18 cellular contexts compared by ENCODE assay signal in genomic region chr3:123655400-123655799, GRCh38.
DNase-seq lines count a peak whose midpoint lies in the region; ATAC-seq and TF ChIP-seq lines count a peak whose summit lies in the region.
"Had no signal": no experiment of that assay in that cellular context is flagged by ENCODE, and none has a peak within 500 bp of the region (broad histone marks: within the 10 kb centered on the region; RNA-seq: fewer than 3 reads in every experiment).

No MANE protein-coding gene starts in this region.

- H3K36me3 Mint-ChIP-seq in activated T-cell treated with anti-CD3 and anti-CD28 coated beads, Interleukin-2, amount 50 U/mL, for 24 hours (ENCODE audit: low read depth) = no peaks in the 10 kb centered on the region

- H3K9me3 ChIP-seq in left ventricle myocardium inferior (replicated peaks) = no peaks in the 10 kb centered on the region
- H3K9me3 ChIP-seq in heart right ventricle = peaks cover 0 to 4% (median 0%) of the 10 kb centered on the region in 11 donors
- no peaks in the 10 kb centered on the region for H3K9me3 ChIP-seq in gastrocnemius medialis
- H3K9me3 ChIP-seq: left lung, Peyer's patch had no signal

- H3K4me3 Mint-ChIP-seq in activated T-cell treated with anti-CD3 and anti-CD28 coated beads, Interleukin-2, amount 50 U/mL, for 24 hours = no peak overlapping the region

- in situ Hi-C loops in gastrocnemius medialis (cut with MboI; ENCODE audit: low sequenced_read_pairs in 4 of 4) = loop anchor here in 1 of 4 donors (10.0 kb wide), 1 partner anchor 59 kb away; no protein-coding TSS in a partner anchor

- DNase-seq in left ventricle myocardium inferior (no peak), heart right ventricle (no peak), fibroblast of the aortic adventitia (ENCODE audit: low read depth) (peak; percentile 30), gastrocnemius medialis (peak; percentile 21 to 33), GM10266 (ENCODE audit: extremely low spot score) (no peak), NCI-H1092 treated with DMSO at 0.1 percent for 48 hours (lab: John Stamatoyannopoulos, UW) (no peak), COLO668 (lab: John Stamatoyannopoulos, UW; ENCODE audit: unreplicated experiment) (no peak)
- no peak for DNase-seq in activated T-cell treated with anti-CD3 and anti-CD28 coated beads, Interleukin-2, amount 50 U/mL, for 24 hours
- DNase-seq: activated CD4-positive, alpha-beta T cell treated with anti-CD3 and anti-CD28 coated beads for 48 hours; activated CD8-positive, alpha-beta memory T cell treated with anti-CD3 and anti-CD28 coated beads, Interleukin-2, amount 50 U/mL, for 4 hours; activated gamma-delta T cell; amygdala; left lung; NCI-H1694 treated with DMSO at 0.1 percent for 48 hours; Peyer's patch; stimulated activated CD4-positive, alpha-beta T cell treated with anti-CD3 and anti-CD28 coated beads, Interleukin-2, amount 100 ng/mL, for 24 hours had no signal

- intact Hi-C loops in left ventricle myocardium inferior (cut with micrococcal nuclease) (no loop called here), heart right ventricle (cut with DNase I) (loop anchor here in 2 of 10 donors (5.0 to 10.0 kb wide), 2 partner anchors 37 to 329 kb away; no protein-coding TSS in a partner anchor), gastrocnemius medialis (cut with DNase I; ENCODE audit: low total_unique reads) (loop anchor here (1.0 to 10.0 kb wide), 2 partner anchors 44 to 329 kb away; no protein-coding TSS in a partner anchor)

- H3K4me1 ChIP-seq in left ventricle myocardium inferior (peaks cover 72% of the 10 kb centered on the region), heart right ventricle (peaks cover 33 to 67% (median 49%) of the 10 kb centered on the region in 9 donors), gastrocnemius medialis (peaks cover 39 to 48% of the 10 kb centered on the region in 2 donors)

- TF ChIP-seq CTCF in left ventricle myocardium inferior (IDR thresholded peaks at IDR 0.05; ENCODE audit: borderline replicate concordance) (no peak), heart right ventricle (IDR thresholded peaks at IDR 0.05) (no peak), fibroblast of the aortic adventitia (IDR thresholded peaks at IDR 0.05; ENCODE audit: insufficient read depth, low read length) (no peak), gastrocnemius medialis (IDR thresholded peaks at IDR 0.05 in 4 of 5, conservative IDR thresholded peaks at IDR 0.05 in 1 of 5) (no peak), GM10266 (IDR thresholded peaks at IDR 0.05; ENCODE audit: control insufficient read depth, insufficient read depth, low read depth, missing control alignments) (no peak)

- H3K27ac ChIP-seq in left ventricle myocardium inferior (replicated peaks) (peak overlapping the region; percentile 41), heart right ventricle (no peak overlapping the region), gastrocnemius medialis (peak overlapping the region in 2 of 4 donors; percentile 26 to 50)
- H3K27ac ChIP-seq: C4-2B had no signal

- peaks cover 5% of the 10 kb centered on the region for H3K27me3 Mint-ChIP-seq in activated T-cell treated with anti-CD3 and anti-CD28 coated beads, Interleukin-2, amount 50 U/mL, for 24 hours

- ATAC-seq in heart right ventricle (no peak), gastrocnemius medialis (no peak)
- ATAC-seq: left lung, SK-N-SH treated with all-trans-retinoic acid at 6 μM for 48 hours had no signal

- H3K27me3 ChIP-seq in left ventricle myocardium inferior (ENCODE audit: low read depth) (no peaks in the 10 kb centered on the region), heart right ventricle (no peaks in the 10 kb centered on the region), gastrocnemius medialis (no peaks in the 10 kb centered on the region)
- H3K27me3 ChIP-seq: left lung, Peyer's patch had no signal

- WGBS in heart right ventricle, 2 donors = 92 to 98% methylated on average over 2 of the region's 2 CpGs

- H3K36me3 ChIP-seq in left ventricle myocardium inferior (no peaks in the 10 kb centered on the region), heart right ventricle (peaks cover 0 to 9% (median 0%) of the 10 kb centered on the region in 9 donors), gastrocnemius medialis (no peaks in the 10 kb centered on the region)
- H3K36me3 ChIP-seq: left lung had no signal

- H3K27ac Mint-ChIP-seq in activated T-cell treated with anti-CD3 and anti-CD28 coated beads, Interleukin-2, amount 50 U/mL, for 24 hours = no peak overlapping the region

- no peak for TF ChIP-seq POLR2A in gastrocnemius medialis (IDR thresholded peaks at IDR 0.05)

- H3K4me3 ChIP-seq in left ventricle myocardium inferior (no peak overlapping the region), heart right ventricle (no peak overlapping the region), fibroblast of the aortic adventitia (ENCODE audit: low read depth, low read length) (no peak overlapping the region), gastrocnemius medialis (no peak overlapping the region)
- H3K4me3 ChIP-seq: left lung, Peyer's patch had no signal

- H3K9me3 Mint-ChIP-seq in activated T-cell treated with anti-CD3 and anti-CD28 coated beads, Interleukin-2, amount 50 U/mL, for 24 hours = peaks cover 6% of the 10 kb centered on the region

- H3K4me1 Mint-ChIP-seq in activated T-cell treated with anti-CD3 and anti-CD28 coated beads, Interleukin-2, amount 50 U/mL, for 24 hours (ENCODE audit: low read depth) = no peaks in the 10 kb centered on the region

Comparison
In these comparisons a context has a peak if more than half of its experiments do, and no peak if none do; other contexts are left out.
1. DNase-seq: peak in fibroblast of the aortic adventitia (single experiment) and gastrocnemius medialis (2 of 2); none in left ventricle myocardium inferior (single experiment), heart right ventricle (0 of 2), GM10266 (single experiment), NCI-H1092 treated with DMSO at 0.1 percent for 48 hours (single experiment), activated T-cell treated with anti-CD3 and anti-CD28 coated beads, Interleukin-2, amount 50 U/mL, for 24 hours (single experiment) and COLO668 (single experiment).